21 cellular contexts compared by ENCODE assay signal in genomic region chr7:36545291-36545690, GRCh38.
DNase-seq lines count a peak whose midpoint lies in the region; ATAC-seq and TF ChIP-seq lines count a peak whose summit lies in the region.
"Had no signal": no experiment of that assay in that cellular context is flagged by ENCODE, and none has a peak within 500 bp of the region (broad histone marks: within the 10 kb centered on the region; RNA-seq: fewer than 3 reads in every experiment).

No MANE protein-coding gene starts in this region.

- TF ChIP-seq CTCF in PC-3 (conservative IDR thresholded peaks at IDR 0.05; ENCODE audit: low read depth, low read length), result no peak

- CTCF ChIA-PET in PC-3 (lab: Charles Lee), result no interaction called here

- no peaks in the 10 kb centered on the region for H4K20me1 ChIP-seq in PC-3 (ENCODE audit: low read length)
- H4K20me1 ChIP-seq: BLaER1 had no signal

- no peak overlapping the region for H3K27ac ChIP-seq in PC-3 (ENCODE audit: low read length)
- H3K27ac ChIP-seq: BLaER1, GM23248 had no signal

- no peak overlapping the region for H3K4me3 Mint-ChIP-seq in stimulated activated naive B cell treated with anti-CD40 and anti-IgM and Interleukin-4, amounts not matched to agents 10 μg/mL and 1 μg/mL and 100 μg/mL, for 72 hours
- H3K4me3 Mint-ChIP-seq: CD4-positive, CD25-positive, alpha-beta regulatory T cell; HFFc6; T-cell had no signal

- H3K9me2 ChIP-seq in PC-3 (replicated peaks; ENCODE audit: low read length), result no peaks in the 10 kb centered on the region

- BruUV-seq in PC-3 (replicated peaks; lab: Mats Ljungman, UMichigan), result no TSS peak

- no peaks in the 10 kb centered on the region for H3K36me3 ChIP-seq in PC-3 (ENCODE audit: low read depth, low read length)
- H3K36me3 ChIP-seq: BLaER1 had no signal

- H3K27me3 ChIP-seq in PC-3 (ENCODE audit: low read length), result 0 out of 2 replicates have a peak, but pooled peaks cover 4% of the 10 kb centered on the region
- H3K27me3 ChIP-seq: BLaER1 had no signal

- H3K27ac Mint-ChIP-seq in stimulated activated naive B cell treated with anti-CD40 and anti-IgM and Interleukin-4, amounts not matched to agents 10 μg/mL and 1 μg/mL and 100 μg/mL, for 72 hours, result peak overlapping the region; percentile 42
- H3K27ac Mint-ChIP-seq: CD4-positive, CD25-positive, alpha-beta regulatory T cell; HFFc6 had no signal

- H3K9ac ChIP-seq in PC-3 (ENCODE audit: low read length), result no peak overlapping the region
- H3K9ac ChIP-seq: BLaER1, GM23248 had no signal

- intact Hi-C loops in PC-3 (cut with micrococcal nuclease), result no loop called here
- intact Hi-C loops in Right ventricle myocardium inferior (cut with DNase I), result no loop called here

- no peaks in the 10 kb centered on the region for H3K27me3 Mint-ChIP-seq in stimulated activated naive B cell treated with anti-CD40 and anti-IgM and Interleukin-4, amounts not matched to agents 10 μg/mL and 1 μg/mL and 100 μg/mL, for 72 hours
- H3K27me3 Mint-ChIP-seq: T-cell had no signal

- no peak overlapping the region for H3K4me2 ChIP-seq in PC-3 (ENCODE audit: low read length)
- H3K4me2 ChIP-seq: BLaER1 had no signal

- H3K4me1 Mint-ChIP-seq in stimulated activated naive B cell treated with anti-CD40 and anti-IgM and Interleukin-4, amounts not matched to agents 10 μg/mL and 1 μg/mL and 100 μg/mL, for 72 hours, result no peaks in the 10 kb centered on the region
- H3K4me1 Mint-ChIP-seq: CD4-positive, CD25-positive, alpha-beta regulatory T cell; T-cell had no signal

- no peaks in the 10 kb centered on the region for H3K9me3 ChIP-seq in PC-3 (ENCODE audit: low read length)
- H3K9me3 ChIP-seq: BLaER1 had no signal

- peak; percentile 14 for DNase-seq in NCI-H748 (lab: John Stamatoyannopoulos, UW; ENCODE audit: unreplicated experiment)
- DNase-seq in NCI-H748 treated with DMSO at 0.1 percent for 48 hours (lab: John Stamatoyannopoulos, UW), result no peak
- DNase-seq in NCI-H446 (lab: John Stamatoyannopoulos, UW), result peak; percentile 55 to 90
- DNase-seq in cerebellar nuclear complex (lab: John Stamatoyannopoulos, UW), result peak; percentile 29 to 58
- no peak for DNase-seq in stimulated activated naive B cell treated with anti-CD40 and anti-IgM and Interleukin-4, amounts not matched to agents 10 μg/mL and 1 μg/mL and 100 μg/mL, for 72 hours
- no peak for DNase-seq in PC-3
- no peak for DNase-seq in Right ventricle myocardium inferior (ENCODE audit: missing footprints)
- DNase-seq: CD4-positive, CD25-positive, alpha-beta regulatory T cell; DMS53; GM23248; H7; HFFc6; KBM-7; NCI-H1105 treated with DMSO at 0.1 percent for 48 hours; NCI-H187; NCI-H2081 treated with DMSO at 0.1 percent for 48 hours; NCI-H774; RPMI8226; SHP77; T-cell had no signal

- no peak for ATAC-seq in stimulated activated naive B cell treated with anti-CD40 and anti-IgM and Interleukin-4, amounts not matched to agents 10 μg/mL and 1 μg/mL and 100 μg/mL, for 72 hours (replicated peaks)
- ATAC-seq in PC-3, result no peak
- ATAC-seq in Right ventricle myocardium inferior, result no peak
- ATAC-seq: T-cell had no signal

- H3F3A ChIP-seq in PC-3 (ENCODE audit: low read length, unreplicated experiment), result no peaks in the 10 kb centered on the region

- no peak overlapping the region for H2AFZ ChIP-seq in PC-3 (ENCODE audit: low read length)
- H2AFZ ChIP-seq: GM23248 had no signal

- no peaks in the 10 kb centered on the region for H3K9me3 Mint-ChIP-seq in stimulated activated naive B cell treated with anti-CD40 and anti-IgM and Interleukin-4, amounts not matched to agents 10 μg/mL and 1 μg/mL and 100 μg/mL, for 72 hours
- H3K9me3 Mint-ChIP-seq: HFFc6, T-cell had no signal

- POLR2A ChIA-PET in PC-3 (lab: Charles Lee; ENCODE audit: unreplicated experiment), result no interaction called here

- H3K4me1 ChIP-seq in PC-3 (ENCODE audit: insufficient read depth, low read length), result no peaks in the 10 kb centered on the region
- H3K4me1 ChIP-seq: BLaER1 had no signal

- H3K79me2 ChIP-seq in PC-3 (ENCODE audit: low read length), result no peaks in the 10 kb centered on the region

- no peaks in the 10 kb centered on the region for H3K36me3 Mint-ChIP-seq in stimulated activated naive B cell treated with anti-CD40 and anti-IgM and Interleukin-4, amounts not matched to agents 10 μg/mL and 1 μg/mL and 100 μg/mL, for 72 hours
- H3K36me3 Mint-ChIP-seq: CD4-positive, CD25-positive, alpha-beta regulatory T cell had no signal

- H3K4me3 ChIP-seq in PC-3 (ENCODE audit: low read length), result no peak overlapping the region
- H3K4me3 ChIP-seq: BLaER1, GM23248 had no signal

Comparison
In these comparisons a context has a peak if more than half of its experiments do, and no peak if none do; other contexts are left out.
1. DNase-seq: peak in NCI-H748 (single experiment), NCI-H446 (2 of 2) and cerebellar nuclear complex (2 of 2); none in NCI-H748 treated with DMSO at 0.1 percent for 48 hours (single experiment), stimulated activated naive B cell treated with anti-CD40 and anti-IgM and Interleukin-4, amounts not matched to agents 10 μg/mL and 1 μg/mL and 100 μg/mL, for 72 hours (single experiment), PC-3 (single experiment) and Right ventricle myocardium inferior (single experiment).